In the genomic region with DNA sequence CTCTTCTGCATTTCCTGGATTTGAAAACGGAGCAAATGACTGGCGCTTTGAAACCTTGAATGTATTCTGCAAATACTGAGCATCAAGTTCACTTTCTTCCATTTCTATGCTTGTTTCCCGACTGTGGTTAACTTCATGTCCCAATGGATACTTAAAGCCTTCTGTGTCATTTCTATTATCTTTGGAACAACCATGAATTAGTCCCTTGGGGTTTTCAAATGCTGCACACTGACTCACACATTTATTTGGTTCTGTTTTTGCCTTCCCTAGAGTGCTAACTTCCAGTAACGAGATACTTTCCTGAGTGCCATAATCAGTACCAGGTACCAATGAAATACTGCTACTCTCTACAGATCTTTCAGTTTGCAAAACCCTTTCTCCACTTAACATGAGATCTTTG, we compare ENCODE assay signal across 1 cellular context.
TF ChIP-seq lines count a peak whose summit lies in the region.

No MANE protein-coding gene starts in this region.

TF ChIP-seq in endothelial cell of umbilical vein, 7 proteins besides CTCF, POLR2A, EP300 and RAD21 (continued from another document):
- TF ChIP-seq POLR2AphosphoS5 (IDR thresholded peaks at IDR 0.05; ENCODE audit: insufficient read depth, low read depth, low read length) (no peak), FOS (IDR thresholded peaks at IDR 0.05; ENCODE audit: borderline replicate concordance, insufficient read depth, low read length) (no peak), JUN (IDR thresholded peaks at IDR 0.05; ENCODE audit: borderline replicate concordance, insufficient read depth, insufficient read length, low read depth) (no peak)
- TF ChIP-seq, protein P1, sequence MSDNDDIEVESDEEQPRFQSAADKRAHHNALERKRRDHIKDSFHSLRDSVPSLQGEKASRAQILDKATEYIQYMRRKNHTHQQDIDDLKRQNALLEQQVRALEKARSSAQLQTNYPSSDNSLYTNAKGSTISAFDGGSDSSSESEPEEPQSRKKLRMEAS (IDR thresholded peaks at IDR 0.05; ENCODE audit: insufficient read depth, insufficient read length): no peak
